17 cellular contexts compared by ENCODE assay signal in the genomic region with DNA sequence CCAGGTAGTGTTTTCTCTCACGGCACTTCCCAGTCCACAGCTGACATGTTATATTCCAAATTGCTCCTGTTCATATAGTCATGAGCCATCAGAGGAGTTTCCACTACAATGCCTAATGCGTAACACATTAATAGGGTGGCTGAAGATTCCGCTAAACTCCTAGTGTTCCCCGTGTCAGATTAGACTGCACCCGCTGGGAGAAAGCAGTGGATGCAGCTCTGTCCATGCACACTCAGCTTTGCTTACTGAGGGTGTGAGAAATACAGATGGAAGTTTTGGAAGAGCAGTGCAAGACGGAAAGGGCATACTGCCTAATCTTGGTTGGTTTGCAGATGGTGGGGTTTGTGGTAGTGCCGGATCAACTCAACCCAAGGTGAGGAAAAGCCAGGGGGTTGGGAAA. TPM values are rescaled to one million over a fixed set of nuclear protein-coding genes. Genes with fewer than 3 reads are reported as not detected.
"Had no signal": no experiment of that assay in that cellular context is flagged by ENCODE, and none has a peak within 500 bp of the region (broad histone marks: within the 10 kb centered on the region; RNA-seq: fewer than 3 reads in every experiment).

No MANE protein-coding gene starts in this region.

- H3K36me3 ChIP-seq: prostate gland, SJCRH30, transverse colon had no signal

- H3K9me3 ChIP-seq: adrenal gland, left lung, prostate gland, sigmoid colon, SJCRH30, transverse colon had no signal

- H3K27ac ChIP-seq: adrenal gland, hepatocyte, left lung, prostate gland, SJCRH30, transverse colon had no signal

- ATAC-seq: activated CD8-positive, alpha-beta T cell treated with anti-CD3 and anti-CD28 coated beads, Interleukin-2, amount 10 ng/mL, durations not matched to agents 7 days and 5 days; esophagus mucosa; left lung; naive thymus-derived CD8-positive, alpha-beta T cell; WTC11 had no signal

- H3K4me3 ChIP-seq: adrenal gland, hepatocyte, left lung, prostate gland, sigmoid colon, SJCRH30, transverse colon had no signal

- H3K4me3 Mint-ChIP-seq: activated CD8-positive, alpha-beta T cell treated with anti-CD3 and anti-CD28 coated beads, Interleukin-2, amount 10 ng/mL, durations not matched to agents 7 days and 5 days; naive thymus-derived CD8-positive, alpha-beta T cell; WTC11 had no signal

- DNase-seq: activated CD4-positive, alpha-beta T cell treated with anti-CD3 and anti-CD28 coated beads for 4 hours; activated CD8-positive, alpha-beta T cell treated with anti-CD3 and anti-CD28 coated beads, Interleukin-2, amount 10 ng/mL, durations not matched to agents 7 days and 5 days; activated naive CD4-positive, alpha-beta T cell treated with Interleukin-2 at 50 U/mL for 16 hours; islet precursor cell; left lung; mesenchymal stem cell; naive thymus-derived CD8-positive, alpha-beta T cell; sigmoid colon; SJCRH30; stimulated activated CD4-positive, alpha-beta T cell treated with anti-CD3 and anti-CD28 coated beads, Interleukin-1b, Interleukin-23, amount 100 ng/mL, for 48 hours; SW 1271; transverse colon had no signal

- H3K4me1 ChIP-seq: prostate gland had no signal

- H3K27me3 ChIP-seq: adrenal gland, left lung, sigmoid colon, SJCRH30 had no signal

- H3K9me3 Mint-ChIP-seq: WTC11 had no signal

- H3K27ac Mint-ChIP-seq: activated CD8-positive, alpha-beta T cell treated with anti-CD3 and anti-CD28 coated beads, Interleukin-2, amount 10 ng/mL, durations not matched to agents 7 days and 5 days; WTC11 had no signal

RNA-seq across cellular contexts. Expression of a gene that starts 9.5 kb away (rescaled TPM):
- polyA plus RNA-seq: naive thymus-derived CD8-positive, alpha-beta T cell had no signal
